In genomic region chr12:81297606-81298005, GRCh38 we compare ENCODE assay signal across 22 cellular contexts.
"Had no signal": no experiment of that assay in that cellular context is flagged by ENCODE, and none has a peak within 500 bp of the region (broad histone marks: within the 10 kb centered on the region; RNA-seq: fewer than 3 reads in every experiment).

No MANE protein-coding gene starts in this region.

- H3K4me1 Mint-ChIP-seq: immature natural killer cell had no signal

- H3K9me3 ChIP-seq: heart left ventricle, lower lobe of right lung, sigmoid colon, testis, transverse colon had no signal

- H3K27ac ChIP-seq: coronary artery, heart left ventricle, lower lobe of right lung, sigmoid colon, testis, transverse colon had no signal

- DNase-seq: activated CD4-positive, alpha-beta T cell treated with anti-CD3 and anti-CD28 coated beads for 4 hours; activated CD4-positive, alpha-beta T cell treated with anti-CD3 and anti-CD28 coated beads, Interleukin-2, amount 50 U/mL, for 4 hours; activated CD8-positive, alpha-beta memory T cell treated with anti-CD3 and anti-CD28 coated beads for 24 hours; activated effector memory CD4-positive, alpha-beta T cell treated with Interleukin-2 at 50 U/mL for 16 hours; activated naive CD4-positive, alpha-beta T cell treated with Interleukin-2 at 50 U/mL for 16 hours; effector memory CD8-positive, alpha-beta T cell; heart left ventricle; hypothalamus; immature natural killer cell; lower lobe of right lung; mesendoderm; posterior cingulate gyrus; sigmoid colon; stimulated activated CD4-positive, alpha-beta T cell treated with anti-CD3 and anti-CD28 coated beads, Interleukin-15, amount 100 ng/mL, for 24 hours; stimulated activated CD4-positive, alpha-beta T cell treated with anti-CD3 and anti-CD28 coated beads, Interleukin-2, amount 100 ng/mL, for 24 hours; stimulated activated naive CD4-positive, alpha-beta T cell treated with Interleukin-2 at 50 U/mL for 16 hours; testis; transverse colon had no signal

- H3K4me3 ChIP-seq: coronary artery, heart left ventricle, lower lobe of right lung, sigmoid colon, testis, transverse colon had no signal

- H3K27ac Mint-ChIP-seq: activated naive CD8-positive, alpha-beta T cell; effector memory CD8-positive, alpha-beta T cell; immature natural killer cell; natural killer cell treated with Interleukin-12 subunit alpha and Interleukin-12 subunit beta and Interleukin-15 and Interleukin-18, amount 100 ng/mL, for 72 hours had no signal

- ATAC-seq: effector memory CD8-positive, alpha-beta T cell; heart left ventricle; lower lobe of right lung; natural killer cell treated with Interleukin-12 subunit alpha and Interleukin-12 subunit beta and Interleukin-15 and Interleukin-18, amount 100 ng/mL, for 72 hours had no signal

- H3K36me3 ChIP-seq: heart left ventricle, lower lobe of right lung, sigmoid colon, transverse colon had no signal

- H3K4me3 Mint-ChIP-seq: activated naive CD8-positive, alpha-beta T cell; effector memory CD8-positive, alpha-beta T cell; immature natural killer cell; natural killer cell treated with Interleukin-12 subunit alpha and Interleukin-12 subunit beta and Interleukin-15 and Interleukin-18, amount 100 ng/mL, for 72 hours had no signal

- H3K36me3 Mint-ChIP-seq: activated naive CD8-positive, alpha-beta T cell; immature natural killer cell; natural killer cell treated with Interleukin-12 subunit alpha and Interleukin-12 subunit beta and Interleukin-15 and Interleukin-18, amount 100 ng/mL, for 72 hours had no signal

- H3K9me3 Mint-ChIP-seq: brain had no signal

- H3K4me1 ChIP-seq: lower lobe of right lung, sigmoid colon, testis, transverse colon had no signal

- H3K27me3 Mint-ChIP-seq: activated naive CD8-positive, alpha-beta T cell; brain; effector memory CD8-positive, alpha-beta T cell; natural killer cell treated with Interleukin-12 subunit alpha and Interleukin-12 subunit beta and Interleukin-15 and Interleukin-18, amount 100 ng/mL, for 72 hours had no signal

- H3K27me3 ChIP-seq: heart left ventricle, sigmoid colon, testis, transverse colon had no signal
